Comparison of ENCODE assay signal across 23 cellular contexts in the genomic region with DNA sequence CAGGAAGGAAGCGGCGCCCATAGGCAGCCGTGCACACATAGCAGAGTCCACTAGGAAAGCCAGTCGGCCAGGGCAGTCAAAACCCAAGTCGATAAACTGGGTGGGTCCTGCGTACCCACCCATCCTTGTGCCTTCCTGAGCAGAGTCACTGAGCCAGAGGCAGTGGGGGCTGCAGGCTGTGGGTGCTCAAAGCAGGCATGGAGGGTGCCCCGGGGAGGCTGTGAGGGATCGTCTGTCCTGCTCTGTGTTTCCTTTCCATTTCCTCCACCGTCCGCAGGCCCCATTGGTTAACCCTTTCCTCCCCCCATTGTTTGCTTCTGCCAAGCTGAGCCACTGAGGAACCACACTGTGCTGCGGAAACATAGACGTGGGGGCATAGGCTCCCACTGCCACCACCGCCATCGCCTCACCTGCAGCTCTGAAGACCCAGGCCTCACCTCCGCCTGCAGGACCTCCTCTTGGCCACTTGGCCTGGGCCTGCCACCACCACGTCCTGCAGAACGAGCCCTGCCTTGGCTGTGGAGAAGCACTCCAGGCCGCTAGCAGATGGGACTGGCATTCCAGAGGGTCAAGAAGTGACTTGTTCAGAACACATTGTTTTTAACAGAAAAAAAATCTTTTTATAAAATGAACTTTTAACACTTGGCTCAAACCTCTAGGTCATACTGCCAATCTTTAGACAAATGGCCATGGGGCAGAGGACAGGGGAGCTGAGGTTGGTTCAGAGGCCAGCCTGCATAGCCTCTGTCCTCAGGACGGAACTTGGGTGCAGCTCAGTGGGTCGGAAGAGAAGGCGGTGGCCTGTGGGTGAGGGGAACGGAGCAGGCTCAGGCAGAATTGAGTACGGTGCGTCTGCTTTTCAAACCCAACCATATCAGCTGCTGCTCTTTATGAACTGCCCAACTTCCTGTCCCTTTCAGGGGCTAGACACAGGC. TPM values are rescaled to one million over a fixed set of nuclear protein-coding genes. Genes with fewer than 3 reads are reported as not detected.
DNase-seq lines count a peak whose midpoint lies in the region; ATAC-seq, FAIRE-seq and TF ChIP-seq lines count a peak whose summit lies in the region.
"Had no signal": no experiment of that assay in that cellular context is flagged by ENCODE, and none has a peak within 500 bp of the region (broad histone marks: within the 10 kb centered on the region; RNA-seq: fewer than 3 reads in every experiment).

No MANE protein-coding gene starts in this region.

- H3K4me1 ChIP-seq in left ventricle myocardium inferior (peaks cover 55% of the 10 kb centered on the region), esophagus muscularis mucosa (peaks cover 27 to 96% (median 87%) of the 10 kb centered on the region in 4 donors), upper lobe of right lung (peaks cover 33% of the 10 kb centered on the region)

- H3K36me3 ChIP-seq in left ventricle myocardium inferior, result peaks cover 73% of the 10 kb centered on the region
- H3K36me3 ChIP-seq in esophagus muscularis mucosa, result peaks cover 56 to 80% (median 73%) of the 10 kb centered on the region in 4 donors
- peaks cover 76% of the 10 kb centered on the region for H3K36me3 ChIP-seq in upper lobe of right lung

- no peak for TF ChIP-seq CTCF in left ventricle myocardium inferior (IDR thresholded peaks at IDR 0.05; ENCODE audit: borderline replicate concordance)
- TF ChIP-seq CTCF in esophagus muscularis mucosa (IDR thresholded peaks at IDR 0.05), result peak in 1 of 3 experiments; percentile 14
- TF ChIP-seq CTCF in nephron progenitor cell (IDR thresholded peaks at IDR 0.05), result no peak
- peak; percentile 14 for TF ChIP-seq CTCF in upper lobe of right lung (IDR thresholded peaks at IDR 0.05)

- TF ChIP-seq EP300 in esophagus muscularis mucosa (IDR thresholded peaks at IDR 0.05), result no peak

- H3K27ac ChIP-seq in left ventricle myocardium inferior (replicated peaks), result peak overlapping the region; percentile 30
- peak overlapping the region; percentile 50 to 77 (median 69) for H3K27ac ChIP-seq in esophagus muscularis mucosa (replicated peaks in 1 of 4)
- peak overlapping the region; percentile 55 for H3K27ac ChIP-seq in upper lobe of right lung
- H3K27ac ChIP-seq: HL-60 had no signal

- WGBS in esophagus muscularis mucosa, result 89% methylated on average over 14 of the region's 24 CpGs

- FAIRE-seq in GM19239 (lab: Jason Lieb, UNC), result no peak
- FAIRE-seq: G401.6, GM12878, K562 had no signal

- no peak overlapping the region for H3K4me3 Mint-ChIP-seq in nephron progenitor cell
- H3K4me3 Mint-ChIP-seq: CD8-positive, alpha-beta memory T cell; stimulated activated naive B cell treated with anti-CD40 and anti-IgM and Interleukin-4, amounts not matched to agents 10 μg/mL and 1 μg/mL and 100 μg/mL, for 72 hours; T-helper 2 cell treated with Interferon-gamma antibody and Interleukin-4, amounts not matched to agents 5 μg/mL and 100 μg/mL, for 36 hours had no signal

- DNase-seq in left ventricle myocardium inferior (no peak), left ventricle myocardium superior (no peak), esophagus muscularis mucosa (ENCODE audit: extremely low spot score) (no peak), nephron progenitor cell (no peak), upper lobe of right lung (peak; percentile 63), GM19239 (ENCODE audit: insufficient read length, low spot score) (no peak)
- no peak for DNase-seq in stimulated activated naive CD4-positive, alpha-beta T cell (lab: John Stamatoyannopoulos, UW)
- DNase-seq: activated CD4-positive, CD25-positive, alpha-beta regulatory T cell treated with anti-CD3 and anti-CD28 coated beads, Interleukin-2, amount 50 U/mL, for 72 hours; CD8-positive, alpha-beta memory T cell; NCI-H1092; NCI-H2081 treated with DMSO at 0.1 percent for 48 hours; NCI-H526 treated with DMSO at 0.1 percent for 48 hours; stimulated activated CD4-positive, alpha-beta T cell treated with anti-CD3 and anti-CD28 coated beads, Interleukin-12 subunit alpha, Interleukin-12 subunit beta, amount 100 ng/mL, for 4 hours; stimulated activated naive B cell treated with anti-CD40 and anti-IgM and Interleukin-4, amounts not matched to agents 10 μg/mL and 1 μg/mL and 100 μg/mL, for 72 hours had no signal

- ATAC-seq in left ventricle myocardium superior, result no peak
- no peak for ATAC-seq in upper lobe of right lung
- no peak for ATAC-seq in HG02884 (IDR thresholded peaks at IDR 0.05; ENCODE audit: unreplicated experiment)
- ATAC-seq: GM12878; K562; stimulated activated naive B cell treated with anti-CD40 and anti-IgM and Interleukin-4, amounts not matched to agents 10 μg/mL and 1 μg/mL and 100 μg/mL, for 72 hours had no signal

- peaks cover 34% of the 10 kb centered on the region for H3K4me1 Mint-ChIP-seq in nephron progenitor cell
- H3K4me1 Mint-ChIP-seq: CD8-positive, alpha-beta memory T cell; stimulated activated naive B cell treated with anti-CD40 and anti-IgM and Interleukin-4, amounts not matched to agents 10 μg/mL and 1 μg/mL and 100 μg/mL, for 72 hours had no signal

- H3K9me3 ChIP-seq in left ventricle myocardium inferior (replicated peaks), result no peaks in the 10 kb centered on the region
- no peaks in the 10 kb centered on the region for H3K9me3 ChIP-seq in esophagus muscularis mucosa
- H3K9me3 ChIP-seq in upper lobe of right lung, result no peaks in the 10 kb centered on the region

- H3K27ac Mint-ChIP-seq in nephron progenitor cell, result peak overlapping the region; percentile 51
- H3K27ac Mint-ChIP-seq: stimulated activated naive B cell treated with anti-CD40 and anti-IgM and Interleukin-4, amounts not matched to agents 10 μg/mL and 1 μg/mL and 100 μg/mL, for 72 hours; T-helper 2 cell treated with Interferon-gamma antibody and Interleukin-4, amounts not matched to agents 5 μg/mL and 100 μg/mL, for 36 hours had no signal

- H3K4me3 ChIP-seq in left ventricle myocardium inferior (no peak overlapping the region), esophagus muscularis mucosa (no peak overlapping the region), upper lobe of right lung (no peak overlapping the region)
- H3K4me3 ChIP-seq: GM12878, K562 had no signal

- intact Hi-C loops in left ventricle myocardium inferior (cut with micrococcal nuclease), result no loop called here
- intact Hi-C loops in left ventricle myocardium superior (cut with micrococcal nuclease), result no loop called here
- intact Hi-C loops in esophagus muscularis mucosa (cut with DNase I), result no loop called here
- intact Hi-C loops in upper lobe of right lung (cut with DNase I), result no loop called here

- H3K27me3 Mint-ChIP-seq in nephron progenitor cell (ENCODE audit: low read depth, poor library complexity), result no peaks in the 10 kb centered on the region
- H3K27me3 Mint-ChIP-seq: stimulated activated naive B cell treated with anti-CD40 and anti-IgM and Interleukin-4, amounts not matched to agents 10 μg/mL and 1 μg/mL and 100 μg/mL, for 72 hours had no signal

- H3K9me3 Mint-ChIP-seq in nephron progenitor cell, result no peaks in the 10 kb centered on the region
- H3K9me3 Mint-ChIP-seq: CD8-positive, alpha-beta memory T cell; stimulated activated naive B cell treated with anti-CD40 and anti-IgM and Interleukin-4, amounts not matched to agents 10 μg/mL and 1 μg/mL and 100 μg/mL, for 72 hours; T-helper 2 cell treated with Interferon-gamma antibody and Interleukin-4, amounts not matched to agents 5 μg/mL and 100 μg/mL, for 36 hours had no signal

- H3K36me3 Mint-ChIP-seq in nephron progenitor cell (ENCODE audit: low read depth), result peaks cover 15% of the 10 kb centered on the region

- TF ChIP-seq POLR2A in esophagus muscularis mucosa (IDR thresholded peaks at IDR 0.05; ENCODE audit: low read depth), result no peak

- no peaks in the 10 kb centered on the region for H3K27me3 ChIP-seq in left ventricle myocardium inferior (ENCODE audit: low read depth)
- no peaks in the 10 kb centered on the region for H3K27me3 ChIP-seq in esophagus muscularis mucosa
- H3K27me3 ChIP-seq in upper lobe of right lung, result no peaks in the 10 kb centered on the region

RNA-seq across cellular contexts. Expression of gene TCP11, which starts 52.6 kb away (rescaled TPM):
- total RNA-seq in left ventricle myocardium inferior (not detected), left ventricle myocardium superior (not detected), esophagus muscularis mucosa (1 to 10 TPM in 1 of 4 donors, under 1 TPM in 2, not detected in 1; 0.75 to 1.1 (median 0.83) TPM), upper lobe of right lung (not detected)
- total RNA-seq: CD8-positive, alpha-beta memory T cell; fibroblast of villous mesenchyme; GM12878; K562; posterior vena cava; SK-MEL-5 had no signal
